ENCODE assay signal across 28 cellular contexts in the genomic region with DNA sequence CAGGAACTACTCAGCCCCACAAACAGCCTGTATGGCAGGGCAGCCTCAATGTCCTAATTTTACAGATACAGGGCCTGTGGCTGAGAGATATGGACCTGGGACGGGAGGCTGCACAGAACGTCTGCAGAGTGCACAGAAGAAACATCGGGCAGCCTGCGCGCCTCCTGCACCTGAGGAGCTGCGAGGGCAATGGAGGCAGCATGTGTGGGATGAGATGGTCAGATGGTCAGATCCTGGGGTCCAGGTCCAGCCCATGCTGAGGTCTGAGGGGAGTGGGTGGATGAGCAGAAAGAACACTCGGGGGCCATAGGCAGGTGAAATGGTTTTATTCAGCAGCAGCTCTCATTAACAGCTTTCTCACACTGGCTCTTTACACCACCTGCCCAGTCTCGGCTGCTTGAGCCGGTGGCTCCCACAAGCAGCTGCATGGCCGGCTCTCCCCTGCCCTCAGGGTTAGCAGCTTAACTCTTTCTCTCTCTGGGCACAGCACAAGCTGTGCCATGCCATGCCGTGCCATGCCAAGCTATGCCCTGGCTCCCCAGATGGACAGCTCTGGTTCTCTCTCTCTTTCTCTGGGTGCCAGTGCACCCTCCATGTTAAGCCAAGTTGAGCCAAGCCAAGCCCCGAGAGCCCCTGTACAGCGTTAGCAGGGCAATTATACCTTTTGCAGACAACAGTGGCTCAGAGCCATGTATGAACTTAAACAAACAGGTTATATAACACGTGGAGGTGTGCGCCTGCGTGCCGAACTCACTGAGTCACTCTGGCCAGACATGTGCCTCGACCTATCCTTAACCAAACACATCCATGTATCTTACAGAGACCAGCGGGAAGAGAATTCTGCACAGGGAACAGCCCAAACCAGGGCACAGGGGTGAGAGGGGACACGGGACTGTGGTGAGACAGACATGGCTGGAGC. TPM values are rescaled to one million over a fixed set of nuclear protein-coding genes. Genes with fewer than 3 reads are reported as not detected.
"Had no signal": no experiment of that assay in that cellular context is flagged by ENCODE, and none has a peak within 500 bp of the region (broad histone marks: within the 10 kb centered on the region; RNA-seq: fewer than 3 reads in every experiment).

No MANE protein-coding gene starts in this region.

- H3K27me3 Mint-ChIP-seq: activated B cell treated with CpG ODN at 0.5 μM for 24 hours; activated CD4-positive, alpha-beta T cell treated with anti-CD3 and anti-CD28 coated beads, Interleukin-2, amount 10 ng/mL, durations not matched to agents 24 days and 14 days; activated CD8-positive, alpha-beta memory T cell treated with anti-CD3 and anti-CD28 coated beads, Interleukin-2, amount 10 ng/mL, durations not matched to agents 7 days and 5 days; activated T-cell treated with anti-CD3 and anti-CD28 coated beads, Interleukin-2, amount 50 U/mL, for 24 hours; IgD-negative memory B cell had no signal

- H3K36me3 ChIP-seq: SJSA1 had no signal

- H3K4me3 Mint-ChIP-seq: activated B cell treated with CpG ODN at 0.5 μM for 24 hours; activated CD4-positive, alpha-beta T cell treated with anti-CD3 and anti-CD28 coated beads, Interleukin-2, amount 10 ng/mL, durations not matched to agents 24 days and 14 days; activated CD8-positive, alpha-beta memory T cell treated with anti-CD3 and anti-CD28 coated beads, Interleukin-2, amount 10 ng/mL, durations not matched to agents 7 days and 5 days; activated naive CD8-positive, alpha-beta T cell treated with anti-CD3 and anti-CD28 coated beads, Interleukin-2, amount 50 U/mL, for 24 hours; activated T-cell treated with anti-CD3 and anti-CD28 coated beads, Interleukin-2, amount 50 U/mL, for 24 hours; activated T-helper 1 cell treated with anti-CD3 and anti-CD28 coated beads, Interleukin-12 subunit alpha, Interleukin-12 subunit beta, Interleukin-2, Interleukin-4 antibody, amounts not matched to agents 30 ng/mL and 10 ng/mL and 1 ng/mL, durations not matched to agents 14 hours and 24 hours and 36 hours; brain; T-helper 17 cell had no signal

- ATAC-seq: activated CD8-positive, alpha-beta memory T cell treated with anti-CD3 and anti-CD28 coated beads, Interleukin-2, amount 10 ng/mL, durations not matched to agents 7 days and 5 days; activated naive CD4-positive, alpha-beta T cell treated with anti-CD3 and anti-CD28 coated beads, Interleukin-2, amount 50 U/mL, for 72 hours; activated naive CD8-positive, alpha-beta T cell treated with anti-CD3 and anti-CD28 coated beads, Interleukin-2, amount 50 U/mL, for 24 hours; Panc1; Right ventricle myocardium inferior; T-helper 17 cell had no signal

- H3K4me1 ChIP-seq: SJSA1 had no signal

- H3K4me1 Mint-ChIP-seq: activated B cell treated with CpG ODN at 0.5 μM for 24 hours; activated CD4-positive, alpha-beta T cell treated with anti-CD3 and anti-CD28 coated beads, Interleukin-2, amount 10 ng/mL, durations not matched to agents 24 days and 14 days; activated naive CD8-positive, alpha-beta T cell treated with anti-CD3 and anti-CD28 coated beads, Interleukin-2, amount 50 U/mL, for 24 hours; IgD-negative memory B cell; T-helper 17 cell had no signal

- H3K9me3 ChIP-seq: SJSA1 had no signal

- H3K27ac ChIP-seq: KMS-11, SJSA1 had no signal

- H3K27me3 ChIP-seq: SJSA1 had no signal

- DNase-seq: activated B cell treated with CpG ODN at 0.5 μM for 24 hours; activated CD4-positive, alpha-beta T cell treated with anti-CD3 and anti-CD28 coated beads for 1 hour; activated CD4-positive, alpha-beta T cell treated with anti-CD3 and anti-CD28 coated beads, Interleukin-2, amount 10 ng/mL, durations not matched to agents 24 days and 14 days; activated CD4-positive, alpha-beta T cell treated with anti-CD3 and anti-CD28 coated beads, Interleukin-2, amount 50 U/mL, for 48 hours; activated CD8-positive, alpha-beta memory T cell treated with anti-CD3 and anti-CD28 coated beads, Interleukin-2, amount 10 ng/mL, durations not matched to agents 7 days and 5 days; activated effector memory CD4-positive, alpha-beta T cell treated with Interleukin-2 at 50 U/mL for 16 hours; activated naive CD4-positive, alpha-beta T cell; activated naive CD8-positive, alpha-beta T cell treated with anti-CD3 and anti-CD28 coated beads, Interleukin-2, amount 50 U/mL, for 24 hours; activated T-cell treated with anti-CD3 and anti-CD28 coated beads, Interleukin-2, amount 50 U/mL, for 24 hours; amygdala; NCI-H1092; NCI-H1417; NCI-H1930; NCI-H446; NCI-H774; NK-92 treated with Interleukin-12 subunit alpha and Interleukin-12 subunit beta, amount 100 ng/mL, for 24 hours; RPMI8226; T-helper 17 cell; T-helper 9 cell had no signal

- H3K36me3 Mint-ChIP-seq: activated CD8-positive, alpha-beta memory T cell treated with anti-CD3 and anti-CD28 coated beads, Interleukin-2, amount 10 ng/mL, durations not matched to agents 7 days and 5 days; IgD-negative memory B cell had no signal

- H3K4me2 ChIP-seq: KMS-11 had no signal

- H3K4me3 ChIP-seq: SJSA1 had no signal

- H3K27ac Mint-ChIP-seq: activated B cell treated with CpG ODN at 0.5 μM for 24 hours; activated CD4-positive, alpha-beta T cell treated with anti-CD3 and anti-CD28 coated beads, Interleukin-2, amount 10 ng/mL, durations not matched to agents 24 days and 14 days; activated CD8-positive, alpha-beta memory T cell treated with anti-CD3 and anti-CD28 coated beads, Interleukin-2, amount 10 ng/mL, durations not matched to agents 7 days and 5 days; activated naive CD4-positive, alpha-beta T cell treated with anti-CD3 and anti-CD28 coated beads, Interleukin-2, amount 50 U/mL, for 72 hours; activated naive CD8-positive, alpha-beta T cell treated with anti-CD3 and anti-CD28 coated beads, Interleukin-2, amount 50 U/mL, for 24 hours; activated T-cell treated with anti-CD3 and anti-CD28 coated beads, Interleukin-2, amount 50 U/mL, for 24 hours; activated T-helper 1 cell treated with anti-CD3 and anti-CD28 coated beads, Interleukin-12 subunit alpha, Interleukin-12 subunit beta, Interleukin-2, Interleukin-4 antibody, amounts not matched to agents 30 ng/mL and 10 ng/mL and 1 ng/mL, durations not matched to agents 14 hours and 24 hours and 36 hours; IgD-negative memory B cell; T-helper 17 cell had no signal

- H3K9ac ChIP-seq: KMS-11 had no signal

RNA-seq across cellular contexts. Expression of gene RIMBP2, which starts 47.6 kb away (rescaled TPM):
- total RNA-seq: activated B cell treated with CpG ODN at 0.5 μM for 24 hours; activated CD4-positive, alpha-beta T cell treated with anti-CD3 and anti-CD28 coated beads, Interleukin-2, amount 10 ng/mL, durations not matched to agents 24 days and 14 days; activated CD8-positive, alpha-beta memory T cell treated with anti-CD3 and anti-CD28 coated beads, Interleukin-2, amount 10 ng/mL, durations not matched to agents 7 days and 5 days; activated naive CD4-positive, alpha-beta T cell treated with anti-CD3 and anti-CD28 coated beads, Interleukin-2, amount 50 U/mL, for 72 hours; activated T-helper 1 cell treated with anti-CD3 and anti-CD28 coated beads, Interleukin-12 subunit alpha, Interleukin-12 subunit beta, Interleukin-2, Interleukin-4 antibody, amounts not matched to agents 30 ng/mL and 10 ng/mL and 1 ng/mL, durations not matched to agents 14 hours and 24 hours and 36 hours; MCF 10A; Right ventricle myocardium inferior; T-helper 17 cell had no signal
- polyA plus RNA-seq: IgD-negative memory B cell had no signal
